Comparison of ENCODE assay signal across 2 cellular contexts in the genomic region with DNA sequence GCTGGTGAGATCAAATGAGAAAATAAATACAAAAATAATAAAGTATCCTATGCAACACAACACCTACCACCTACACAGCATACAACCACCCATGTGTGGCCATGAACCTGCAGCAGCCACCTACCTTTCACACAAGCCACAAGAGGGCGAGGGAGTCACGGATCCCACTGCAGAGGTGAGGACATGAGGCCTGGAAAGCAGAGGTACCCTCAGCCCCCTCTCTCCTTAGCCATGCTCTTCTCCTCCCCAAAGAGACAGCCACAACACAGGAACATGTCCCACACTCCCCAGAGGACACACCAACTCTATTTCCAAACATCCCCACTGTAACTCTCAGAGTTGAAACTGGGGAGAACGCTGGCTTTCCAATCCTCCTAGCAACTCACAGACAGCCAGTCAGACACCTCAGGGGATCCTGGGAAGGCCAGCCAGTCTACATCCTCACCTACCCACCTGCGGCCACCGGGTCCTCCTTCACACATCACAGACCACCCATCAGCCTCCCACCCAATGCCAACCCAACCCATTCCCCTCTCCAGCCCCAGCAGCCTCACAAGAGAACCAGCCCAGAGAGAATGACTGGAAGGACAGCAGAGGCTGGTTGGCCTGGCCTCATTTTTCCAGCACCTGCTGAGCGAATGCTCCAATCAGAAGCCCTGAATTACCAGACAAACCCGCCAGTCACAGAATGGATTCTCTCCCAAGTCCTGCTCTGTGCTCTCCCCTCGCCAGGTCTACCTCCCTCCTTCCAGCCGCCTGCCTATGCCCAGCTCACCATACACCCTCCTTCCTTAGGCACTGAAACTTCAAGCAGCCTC.
TF ChIP-seq lines count a peak whose summit lies in the region.

No MANE protein-coding gene starts in this region.

TF ChIP-seq in HEK293T, 16 proteins besides CTCF, POLR2A, EP300 and RAD21:
- TF ChIP-seq TARDBP (IDR thresholded peaks at IDR 0.05) (no peak), ELF4 (IDR thresholded peaks at IDR 0.05) (no peak), SP1 (IDR thresholded peaks at IDR 0.05) (no peak), FOXA1 (IDR thresholded peaks at IDR 0.05) (no peak)
TF ChIP-seq in HEK293T: peak in this region for 0.

TF ChIP-seq in GM12878, 131 proteins besides CTCF, POLR2A, EP300 and RAD21:
- TF ChIP-seq, protein P1, sequence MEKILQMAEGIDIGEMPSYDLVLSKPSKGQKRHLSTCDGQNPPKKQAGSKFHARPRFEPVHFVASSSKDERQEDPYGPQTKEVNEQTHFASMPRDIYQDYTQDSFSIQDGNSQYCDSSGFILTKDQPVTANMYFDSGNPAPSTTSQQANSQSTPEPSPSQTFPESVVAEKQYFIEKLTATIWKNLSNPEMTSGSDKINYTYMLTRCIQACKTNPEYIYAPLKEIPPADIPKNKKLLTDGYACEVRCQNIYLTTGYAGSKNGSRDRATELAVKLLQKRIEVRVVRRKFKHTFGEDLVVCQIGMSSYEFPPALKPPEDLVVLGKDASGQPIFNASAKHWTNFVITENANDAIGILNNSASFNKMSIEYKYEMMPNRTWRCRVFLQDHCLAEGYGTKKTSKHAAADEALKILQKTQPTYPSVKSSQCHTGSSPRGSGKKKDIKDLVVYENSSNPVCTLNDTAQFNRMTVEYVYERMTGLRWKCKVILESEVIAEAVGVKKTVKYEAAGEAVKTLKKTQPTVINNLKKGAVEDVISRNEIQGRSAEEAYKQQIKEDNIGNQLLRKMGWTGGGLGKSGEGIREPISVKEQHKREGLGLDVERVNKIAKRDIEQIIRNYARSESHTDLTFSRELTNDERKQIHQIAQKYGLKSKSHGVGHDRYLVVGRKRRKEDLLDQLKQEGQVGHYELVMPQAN (conservative IDR thresholded peaks at IDR 0.05), result no peak
- TF ChIP-seq, protein P2, sequence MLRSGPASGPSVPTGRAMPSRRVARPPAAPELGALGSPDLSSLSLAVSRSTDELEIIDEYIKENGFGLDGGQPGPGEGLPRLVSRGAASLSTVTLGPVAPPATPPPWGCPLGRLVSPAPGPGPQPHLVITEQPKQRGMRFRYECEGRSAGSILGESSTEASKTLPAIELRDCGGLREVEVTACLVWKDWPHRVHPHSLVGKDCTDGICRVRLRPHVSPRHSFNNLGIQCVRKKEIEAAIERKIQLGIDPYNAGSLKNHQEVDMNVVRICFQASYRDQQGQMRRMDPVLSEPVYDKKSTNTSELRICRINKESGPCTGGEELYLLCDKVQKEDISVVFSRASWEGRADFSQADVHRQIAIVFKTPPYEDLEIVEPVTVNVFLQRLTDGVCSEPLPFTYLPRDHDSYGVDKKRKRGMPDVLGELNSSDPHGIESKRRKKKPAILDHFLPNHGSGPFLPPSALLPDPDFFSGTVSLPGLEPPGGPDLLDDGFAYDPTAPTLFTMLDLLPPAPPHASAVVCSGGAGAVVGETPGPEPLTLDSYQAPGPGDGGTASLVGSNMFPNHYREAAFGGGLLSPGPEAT (IDR thresholded peaks at IDR 0.05; ENCODE audit: low read depth), result no peak
- 0 out of 2 replicates have a peak, but pooled peaks have one; percentile 10 for TF ChIP-seq SMC3 (IDR thresholded peaks at IDR 0.05; ENCODE audit: borderline replicate concordance, low read length)
